8 cellular contexts compared by ENCODE assay signal in genomic region chr9:136545966-136546696, GRCh38. TPM values are rescaled to one million over a fixed set of nuclear protein-coding genes. Genes with fewer than 3 reads are reported as not detected.
DNase-seq lines count a peak whose midpoint lies in the region; ATAC-seq and TF ChIP-seq lines count a peak whose summit lies in the region.

Gene NOTCH1, minus strand, starts transcription at chr9:136546048. Its CDS starts 262 bp downstream, at chr9:136545786.

- intact Hi-C loops in adrenal gland (cut with DNase I) = no loop called here
- intact Hi-C loops in left ventricle myocardium inferior (cut with micrococcal nuclease) = no loop called here
- intact Hi-C loops in psoas muscle (cut with DNase I) = loop anchor here in 1 of 2 donors (5.0 kb wide), 1 partner anchor 59 kb away; no protein-coding TSS in a partner anchor

- H3K9me3 ChIP-seq in adrenal gland (replicated peaks in 1 of 3) (no peaks in the 10 kb centered on the region), left ventricle myocardium inferior (replicated peaks) (no peaks in the 10 kb centered on the region), psoas muscle (no peaks in the 10 kb centered on the region)

- WGBS in adrenal gland, 4 donors = 1% methylated on average over 60 to 94 of the region's 94 CpGs; no CpG with 5 or more reads in 2 of the 4 donors
- 0 to 1% (median 1%) methylated on average over 47 to 94 of the region's 94 CpGs for WGBS in psoas muscle, 3 donors
- WGBS in urinary bladder = under 1% methylated on average over 94 of the region's 94 CpGs

- peak; percentile 93 for DNase-seq in ELF-1 (ENCODE audit: low read depth, low spot score)
- peak; percentile 94 for DNase-seq in Jurkat, Clone E6-1 (ENCODE audit: low read depth, low spot score)
- DNase-seq in T-helper 1 cell = peak; percentile 77 to 86 (median 80)
- DNase-seq in adrenal gland = peak; percentile 86 to 92 (median 90)
- DNase-seq in left ventricle myocardium inferior = peak; percentile 94
- peak; percentile 92 to 95 for DNase-seq in psoas muscle

- peak within 1 kb of the TSS; percentile 60 for H3K4me3 ChIP-seq in Jurkat, Clone E6-1 (ENCODE audit: low read length)
- H3K4me3 ChIP-seq in adrenal gland = peak within 1 kb of the TSS in 3 of 4 donors; percentile 56 to 90 (median 58)
- H3K4me3 ChIP-seq in left ventricle myocardium inferior = peak within 1 kb of the TSS; percentile 98
- peak within 1 kb of the TSS; percentile 78 for H3K4me3 ChIP-seq in psoas muscle
- H3K4me3 ChIP-seq in urinary bladder (ENCODE audit: low read depth, low read length) = peak within 1 kb of the TSS; percentile 88

- H3K4me1 ChIP-seq in adrenal gland (replicated peaks in 1 of 2) (peaks cover 15 to 24% of the 10 kb centered on the region in 2 donors), left ventricle myocardium inferior (peaks cover 73% of the 10 kb centered on the region), psoas muscle (peaks cover 22% of the 10 kb centered on the region), urinary bladder (ENCODE audit: insufficient read depth) (peaks cover 3% of the 10 kb centered on the region)

- TF ChIP-seq POLR2A in adrenal gland (IDR thresholded peaks at IDR 0.05) = peak in 1 of 2 donors; percentile 52

- ATAC-seq in GM21619 (IDR thresholded peaks at IDR 0.05; ENCODE audit: unreplicated experiment) = peak; percentile 54
- ATAC-seq in psoas muscle = peak; percentile 76 to 83 (median 80)

- H3K27ac ChIP-seq in adrenal gland (peak within 1 kb of the TSS; percentile 24 to 93 (median 92)), left ventricle myocardium inferior (replicated peaks) (peak within 1 kb of the TSS; percentile 98), psoas muscle (peak within 1 kb of the TSS; percentile 96), urinary bladder (ENCODE audit: low read depth) (peak within 1 kb of the TSS; percentile 93)

- H3K27me3 ChIP-seq in adrenal gland (no peaks in the 10 kb centered on the region), left ventricle myocardium inferior (ENCODE audit: low read depth) (no peaks in the 10 kb centered on the region), psoas muscle (ENCODE audit: insufficient read depth in 3 of 3, low read length in 2 of 3) (no peaks in the 10 kb centered on the region)

- TF ChIP-seq CTCF in adrenal gland (IDR thresholded peaks at IDR 0.05) (peak in 1 of 6 experiments; percentile 8), left ventricle myocardium inferior (IDR thresholded peaks at IDR 0.05; ENCODE audit: borderline replicate concordance) (peak; percentile 34), psoas muscle (IDR thresholded peaks at IDR 0.05) (peak; percentile 8)

- no peaks in the 10 kb centered on the region for H3K36me3 ChIP-seq in adrenal gland (replicated peaks in 1 of 2)
- no peaks in the 10 kb centered on the region for H3K36me3 ChIP-seq in left ventricle myocardium inferior
- peaks cover 0 to 10% of the 10 kb centered on the region in 2 donors for H3K36me3 ChIP-seq in psoas muscle (ENCODE audit: insufficient read depth in 1 of 2, low read depth in 1 of 2)
- H3K36me3 ChIP-seq in urinary bladder (ENCODE audit: insufficient read depth) = no peaks in the 10 kb centered on the region

RNA-seq across cellular contexts. Expression of gene NOTCH1, which starts in this region (rescaled TPM):
- polyA plus RNA-seq in Jurkat, Clone E6-1 (2012; ENCODE audit: insufficient read depth, insufficient read length) = 15.5 TPM
- total RNA-seq in adrenal gland (10 to 100 TPM; 18.1 to 31.5 (median 25.7) TPM), left ventricle myocardium inferior (17.6 TPM), psoas muscle (10 to 100 TPM in 3 of 4 donors, 1 to 10 TPM in 1; 8.7 to 15.4 (median 12.3) TPM), urinary bladder (25.6 TPM)
- polyA plus RNA-seq in adrenal gland (10 to 100 TPM in 1 of 3 donors, 1 to 10 TPM in 1, under 1 TPM in 1; 0.81 to 21.2 (median 6.2) TPM), psoas muscle (1 to 10 TPM; 1.8 to 3.8 (median 2.9) TPM), urinary bladder (19.7 TPM)

Comparison
In these comparisons a context has a peak if more than half of its experiments do, and no peak if none do; other contexts are left out.
1. Peak in every context shown above with its lines: DNase-seq, ATAC-seq, H3K4me3 ChIP-seq and H3K27ac ChIP-seq.